Comparison of ENCODE assay signal across 1 cellular context in the genomic region with DNA sequence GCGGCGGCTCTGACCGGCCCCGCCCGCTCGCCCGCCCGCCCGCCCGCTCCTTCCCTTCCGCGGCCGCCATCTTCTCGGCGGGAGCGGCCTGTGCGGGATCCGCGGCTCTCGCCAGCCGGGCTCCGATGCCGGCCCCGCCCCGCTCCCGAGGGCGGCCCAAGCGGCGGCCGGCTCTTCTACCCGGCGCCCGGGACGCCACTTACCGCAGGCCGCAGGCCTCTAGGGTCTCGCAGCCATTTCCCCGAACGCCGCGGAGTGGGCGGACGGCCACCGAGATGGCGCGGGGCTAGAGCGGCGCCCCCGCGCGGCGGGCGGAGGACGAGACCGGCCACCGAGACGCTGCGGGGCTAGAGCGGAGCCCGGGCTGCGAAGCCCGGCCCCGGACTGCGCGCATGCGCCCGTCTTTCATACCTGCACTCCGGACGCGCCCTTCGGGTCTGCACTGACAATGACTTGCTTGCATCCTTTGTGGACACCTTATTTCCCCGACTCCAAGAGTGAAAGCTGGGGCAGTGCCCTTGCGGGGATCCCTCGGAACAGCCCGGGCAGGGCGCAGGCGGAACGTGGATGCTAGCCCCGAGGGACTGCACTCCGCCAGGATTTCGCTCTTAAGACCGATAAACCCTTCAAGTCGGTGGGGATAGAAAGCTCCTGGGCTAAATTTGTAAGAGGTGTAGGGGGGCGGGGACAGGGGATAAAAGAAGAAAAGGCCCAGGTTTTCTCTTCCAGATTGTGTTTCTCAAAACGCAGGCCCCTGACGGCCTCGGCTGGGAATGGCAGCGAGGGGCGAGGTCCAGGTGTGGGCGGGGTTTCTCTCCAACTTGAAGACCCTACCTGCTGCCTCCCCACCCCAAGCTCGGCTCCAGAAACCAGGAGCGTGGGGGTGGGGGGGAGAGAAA.
A peak's percentile ranks its signal among the peaks of the same experiment; 100 is the strongest.
TF ChIP-seq lines count a peak whose summit lies in the region.

Gene DIDO1, minus strand, starts transcription at position 277 of the 899 bp plus-strand sequence.

TF ChIP-seq in HepG2, 621 proteins besides CTCF, POLR2A, EP300 and RAD21 (continued from another document and continues in another):
- TF ChIP-seq ZNF18 (CRISPR knock-in tag; IDR thresholded peaks at IDR 0.05; ENCODE audit: insufficient replicate concordance) (peak; percentile 43), FOXC1 (CRISPR knock-in tag; IDR thresholded peaks at IDR 0.05; ENCODE audit: borderline replicate concordance) (no peak), ZNF543 (CRISPR knock-in tag; IDR thresholded peaks at IDR 0.05) (peak; percentile 78; the same call in 1 of the 2 replicates), POGZ (CRISPR knock-in tag; IDR thresholded peaks at IDR 0.05) (peak; percentile 58; the same call in 1 of the 2 replicates), TAF15 (IDR thresholded peaks at IDR 0.05; ENCODE audit: low read depth, low read length, poor library complexity, severe bottlenecking) (peak; percentile 98), ZNF746 (CRISPR knock-in tag; IDR thresholded peaks at IDR 0.05) (0 out of 2 replicates have a peak, but pooled peaks have one; percentile 4), ZNF331 (CRISPR knock-in tag; IDR thresholded peaks at IDR 0.05) (peak; percentile 90), NAIF1 (CRISPR knock-in tag; IDR thresholded peaks at IDR 0.05; ENCODE audit: borderline replicate concordance) (no peak), ZNF34 (CRISPR knock-in tag; IDR thresholded peaks at IDR 0.05; ENCODE audit: borderline replicate concordance) (no peak), ZNF143 (CRISPR knock-in tag; IDR thresholded peaks at IDR 0.05) (no peak; the same call in 1 of the 2 replicates), CCAR2 (optimal IDR thresholded peaks at IDR 0.05; ENCODE audit: low read depth, low read length) (no peak), GPBP1L1 (CRISPR knock-in tag; IDR thresholded peaks at IDR 0.05) (no peak), CHCHD3 (CRISPR knock-in tag; IDR thresholded peaks at IDR 0.05) (no peak), PHF21A (CRISPR knock-in tag; IDR thresholded peaks at IDR 0.05) (peak; percentile 88), RFX1 (IDR thresholded peaks at IDR 0.05) (no peak), GATAD1 (CRISPR knock-in tag; IDR thresholded peaks at IDR 0.05) (peak; percentile 85), ZNF607 (CRISPR knock-in tag; IDR thresholded peaks at IDR 0.05; ENCODE audit: borderline replicate concordance) (peak; percentile 68; the same call in 1 of the 2 replicates), PITX1 (CRISPR knock-in tag; IDR thresholded peaks at IDR 0.05) (no peak; the same call in 1 of the 2 replicates), TCF7L2 (IDR thresholded peaks at IDR 0.05; ENCODE audit: low read depth, low read length) (no peak), SP1 (IDR thresholded peaks at IDR 0.05) (no peak), SP1 (CRISPR knock-in tag; IDR thresholded peaks at IDR 0.05) (peak; percentile 82), NFKB2 (CRISPR knock-in tag; IDR thresholded peaks at IDR 0.05; ENCODE audit: borderline replicate concordance) (0 out of 2 replicates have a peak, but pooled peaks have one; percentile 54), PPARG (CRISPR knock-in tag; conservative IDR thresholded peaks at IDR 0.05) (peak; percentile 71; the same call in 1 of the 2 replicates), ATF2 (CRISPR knock-in tag; IDR thresholded peaks at IDR 0.05) (peak; percentile 75; the same call in 1 of the 2 replicates), ZFX (CRISPR knock-in tag; IDR thresholded peaks at IDR 0.05; ENCODE audit: low read depth) (peak; percentile 92), KMT2B (CRISPR knock-in tag; IDR thresholded peaks at IDR 0.05) (peak; percentile 84; the same call in 1 of the 2 replicates), MTF2 (CRISPR knock-in tag; IDR thresholded peaks at IDR 0.05; ENCODE audit: borderline replicate concordance) (no peak), MAFG (CRISPR knock-in tag; IDR thresholded peaks at IDR 0.05) (no peak), ZNF552 (CRISPR knock-in tag; IDR thresholded peaks at IDR 0.05; ENCODE audit: borderline replicate concordance) (no peak), SPEN (CRISPR knock-in tag; IDR thresholded peaks at IDR 0.05; ENCODE audit: low read depth) (peak; percentile 94), SP140L (CRISPR knock-in tag; IDR thresholded peaks at IDR 0.05; ENCODE audit: borderline replicate concordance) (peak; percentile 54; the same call in 1 of the 2 replicates), POLR2G (IDR thresholded peaks at IDR 0.05; ENCODE audit: low read depth, low read length) (peak; percentile 94), MED1 (CRISPR knock-in tag; IDR thresholded peaks at IDR 0.05) (peak; percentile 92), ZNF326 (CRISPR knock-in tag; IDR thresholded peaks at IDR 0.05; ENCODE audit: borderline replicate concordance) (no peak)
- TF ChIP-seq, protein P1, sequence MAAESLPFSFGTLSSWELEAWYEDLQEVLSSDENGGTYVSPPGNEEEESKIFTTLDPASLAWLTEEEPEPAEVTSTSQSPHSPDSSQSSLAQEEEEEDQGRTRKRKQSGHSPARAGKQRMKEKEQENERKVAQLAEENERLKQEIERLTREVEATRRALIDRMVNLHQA (CRISPR knock-in tag; IDR thresholded peaks at IDR 0.05), result no peak
- TF ChIP-seq, protein P2, sequence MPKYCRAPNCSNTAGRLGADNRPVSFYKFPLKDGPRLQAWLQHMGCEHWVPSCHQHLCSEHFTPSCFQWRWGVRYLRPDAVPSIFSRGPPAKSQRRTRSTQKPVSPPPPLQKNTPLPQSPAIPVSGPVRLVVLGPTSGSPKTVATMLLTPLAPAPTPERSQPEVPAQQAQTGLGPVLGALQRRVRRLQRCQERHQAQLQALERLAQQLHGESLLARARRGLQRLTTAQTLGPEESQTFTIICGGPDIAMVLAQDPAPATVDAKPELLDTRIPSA (CRISPR knock-in tag; IDR thresholded peaks at IDR 0.05; ENCODE audit: borderline replicate concordance), result no peak; the same call in 1 of the 2 replicates
- TF ChIP-seq, protein P3, sequence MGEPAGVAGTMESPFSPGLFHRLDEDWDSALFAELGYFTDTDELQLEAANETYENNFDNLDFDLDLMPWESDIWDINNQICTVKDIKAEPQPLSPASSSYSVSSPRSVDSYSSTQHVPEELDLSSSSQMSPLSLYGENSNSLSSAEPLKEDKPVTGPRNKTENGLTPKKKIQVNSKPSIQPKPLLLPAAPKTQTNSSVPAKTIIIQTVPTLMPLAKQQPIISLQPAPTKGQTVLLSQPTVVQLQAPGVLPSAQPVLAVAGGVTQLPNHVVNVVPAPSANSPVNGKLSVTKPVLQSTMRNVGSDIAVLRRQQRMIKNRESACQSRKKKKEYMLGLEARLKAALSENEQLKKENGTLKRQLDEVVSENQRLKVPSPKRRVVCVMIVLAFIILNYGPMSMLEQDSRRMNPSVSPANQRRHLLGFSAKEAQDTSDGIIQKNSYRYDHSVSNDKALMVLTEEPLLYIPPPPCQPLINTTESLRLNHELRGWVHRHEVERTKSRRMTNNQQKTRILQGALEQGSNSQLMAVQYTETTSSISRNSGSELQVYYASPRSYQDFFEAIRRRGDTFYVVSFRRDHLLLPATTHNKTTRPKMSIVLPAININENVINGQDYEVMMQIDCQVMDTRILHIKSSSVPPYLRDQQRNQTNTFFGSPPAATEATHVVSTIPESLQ (CRISPR knock-in tag; conservative IDR thresholded peaks at IDR 0.05), result no peak; the same call in 1 of the 2 replicates
- TF ChIP-seq, protein P4, sequence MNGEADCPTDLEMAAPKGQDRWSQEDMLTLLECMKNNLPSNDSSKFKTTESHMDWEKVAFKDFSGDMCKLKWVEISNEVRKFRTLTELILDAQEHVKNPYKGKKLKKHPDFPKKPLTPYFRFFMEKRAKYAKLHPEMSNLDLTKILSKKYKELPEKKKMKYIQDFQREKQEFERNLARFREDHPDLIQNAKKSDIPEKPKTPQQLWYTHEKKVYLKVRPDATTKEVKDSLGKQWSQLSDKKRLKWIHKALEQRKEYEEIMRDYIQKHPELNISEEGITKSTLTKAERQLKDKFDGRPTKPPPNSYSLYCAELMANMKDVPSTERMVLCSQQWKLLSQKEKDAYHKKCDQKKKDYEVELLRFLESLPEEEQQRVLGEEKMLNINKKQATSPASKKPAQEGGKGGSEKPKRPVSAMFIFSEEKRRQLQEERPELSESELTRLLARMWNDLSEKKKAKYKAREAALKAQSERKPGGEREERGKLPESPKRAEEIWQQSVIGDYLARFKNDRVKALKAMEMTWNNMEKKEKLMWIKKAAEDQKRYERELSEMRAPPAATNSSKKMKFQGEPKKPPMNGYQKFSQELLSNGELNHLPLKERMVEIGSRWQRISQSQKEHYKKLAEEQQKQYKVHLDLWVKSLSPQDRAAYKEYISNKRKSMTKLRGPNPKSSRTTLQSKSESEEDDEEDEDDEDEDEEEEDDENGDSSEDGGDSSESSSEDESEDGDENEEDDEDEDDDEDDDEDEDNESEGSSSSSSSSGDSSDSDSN (CRISPR knock-in tag; IDR thresholded peaks at IDR 0.05), result peak; percentile 77
- TF ChIP-seq, protein P5, sequence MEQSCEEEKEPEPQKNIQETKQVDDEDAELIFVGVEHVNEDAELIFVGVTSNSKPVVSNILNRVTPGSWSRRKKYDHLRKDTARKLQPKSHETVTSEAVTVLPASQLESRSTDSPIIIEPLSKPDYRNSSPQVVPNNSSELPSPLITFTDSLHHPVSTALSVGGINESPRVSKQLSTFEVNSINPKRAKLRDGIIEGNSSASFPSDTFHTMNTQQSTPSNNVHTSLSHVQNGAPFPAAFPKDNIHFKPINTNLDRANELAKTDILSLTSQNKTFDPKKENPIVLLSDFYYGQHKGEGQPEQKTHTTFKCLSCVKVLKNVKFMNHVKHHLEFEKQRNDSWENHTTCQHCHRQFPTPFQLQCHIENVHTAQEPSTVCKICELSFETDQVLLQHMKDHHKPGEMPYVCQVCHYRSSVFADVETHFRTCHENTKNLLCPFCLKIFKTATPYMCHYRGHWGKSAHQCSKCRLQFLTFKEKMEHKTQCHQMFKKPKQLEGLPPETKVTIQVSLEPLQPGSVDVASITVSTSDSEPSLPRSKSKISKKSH (CRISPR knock-in tag; IDR thresholded peaks at IDR 0.05; ENCODE audit: borderline replicate concordance), result peak; percentile 80; the same call in 1 of the 2 replicates
- TF ChIP-seq, protein P6, sequence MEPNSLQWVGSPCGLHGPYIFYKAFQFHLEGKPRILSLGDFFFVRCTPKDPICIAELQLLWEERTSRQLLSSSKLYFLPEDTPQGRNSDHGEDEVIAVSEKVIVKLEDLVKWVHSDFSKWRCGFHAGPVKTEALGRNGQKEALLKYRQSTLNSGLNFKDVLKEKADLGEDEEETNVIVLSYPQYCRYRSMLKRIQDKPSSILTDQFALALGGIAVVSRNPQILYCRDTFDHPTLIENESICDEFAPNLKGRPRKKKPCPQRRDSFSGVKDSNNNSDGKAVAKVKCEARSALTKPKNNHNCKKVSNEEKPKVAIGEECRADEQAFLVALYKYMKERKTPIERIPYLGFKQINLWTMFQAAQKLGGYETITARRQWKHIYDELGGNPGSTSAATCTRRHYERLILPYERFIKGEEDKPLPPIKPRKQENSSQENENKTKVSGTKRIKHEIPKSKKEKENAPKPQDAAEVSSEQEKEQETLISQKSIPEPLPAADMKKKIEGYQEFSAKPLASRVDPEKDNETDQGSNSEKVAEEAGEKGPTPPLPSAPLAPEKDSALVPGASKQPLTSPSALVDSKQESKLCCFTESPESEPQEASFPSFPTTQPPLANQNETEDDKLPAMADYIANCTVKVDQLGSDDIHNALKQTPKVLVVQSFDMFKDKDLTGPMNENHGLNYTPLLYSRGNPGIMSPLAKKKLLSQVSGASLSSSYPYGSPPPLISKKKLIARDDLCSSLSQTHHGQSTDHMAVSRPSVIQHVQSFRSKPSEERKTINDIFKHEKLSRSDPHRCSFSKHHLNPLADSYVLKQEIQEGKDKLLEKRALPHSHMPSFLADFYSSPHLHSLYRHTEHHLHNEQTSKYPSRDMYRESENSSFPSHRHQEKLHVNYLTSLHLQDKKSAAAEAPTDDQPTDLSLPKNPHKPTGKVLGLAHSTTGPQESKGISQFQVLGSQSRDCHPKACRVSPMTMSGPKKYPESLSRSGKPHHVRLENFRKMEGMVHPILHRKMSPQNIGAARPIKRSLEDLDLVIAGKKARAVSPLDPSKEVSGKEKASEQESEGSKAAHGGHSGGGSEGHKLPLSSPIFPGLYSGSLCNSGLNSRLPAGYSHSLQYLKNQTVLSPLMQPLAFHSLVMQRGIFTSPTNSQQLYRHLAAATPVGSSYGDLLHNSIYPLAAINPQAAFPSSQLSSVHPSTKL (CRISPR knock-in tag; IDR thresholded peaks at IDR 0.05), result peak; percentile 70
- TF ChIP-seq, protein P7, sequence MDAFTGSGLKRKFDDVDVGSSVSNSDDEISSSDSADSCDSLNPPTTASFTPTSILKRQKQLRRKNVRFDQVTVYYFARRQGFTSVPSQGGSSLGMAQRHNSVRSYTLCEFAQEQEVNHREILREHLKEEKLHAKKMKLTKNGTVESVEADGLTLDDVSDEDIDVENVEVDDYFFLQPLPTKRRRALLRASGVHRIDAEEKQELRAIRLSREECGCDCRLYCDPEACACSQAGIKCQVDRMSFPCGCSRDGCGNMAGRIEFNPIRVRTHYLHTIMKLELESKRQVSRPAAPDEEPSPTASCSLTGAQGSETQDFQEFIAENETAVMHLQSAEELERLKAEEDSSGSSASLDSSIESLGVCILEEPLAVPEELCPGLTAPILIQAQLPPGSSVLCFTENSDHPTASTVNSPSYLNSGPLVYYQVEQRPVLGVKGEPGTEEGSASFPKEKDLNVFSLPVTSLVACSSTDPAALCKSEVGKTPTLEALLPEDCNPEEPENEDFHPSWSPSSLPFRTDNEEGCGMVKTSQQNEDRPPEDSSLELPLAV (CRISPR knock-in tag; conservative IDR thresholded peaks at IDR 0.05; ENCODE audit: low read depth), result no peak
